Comparison of ENCODE assay signal across 1 cellular context in the genomic region with DNA sequence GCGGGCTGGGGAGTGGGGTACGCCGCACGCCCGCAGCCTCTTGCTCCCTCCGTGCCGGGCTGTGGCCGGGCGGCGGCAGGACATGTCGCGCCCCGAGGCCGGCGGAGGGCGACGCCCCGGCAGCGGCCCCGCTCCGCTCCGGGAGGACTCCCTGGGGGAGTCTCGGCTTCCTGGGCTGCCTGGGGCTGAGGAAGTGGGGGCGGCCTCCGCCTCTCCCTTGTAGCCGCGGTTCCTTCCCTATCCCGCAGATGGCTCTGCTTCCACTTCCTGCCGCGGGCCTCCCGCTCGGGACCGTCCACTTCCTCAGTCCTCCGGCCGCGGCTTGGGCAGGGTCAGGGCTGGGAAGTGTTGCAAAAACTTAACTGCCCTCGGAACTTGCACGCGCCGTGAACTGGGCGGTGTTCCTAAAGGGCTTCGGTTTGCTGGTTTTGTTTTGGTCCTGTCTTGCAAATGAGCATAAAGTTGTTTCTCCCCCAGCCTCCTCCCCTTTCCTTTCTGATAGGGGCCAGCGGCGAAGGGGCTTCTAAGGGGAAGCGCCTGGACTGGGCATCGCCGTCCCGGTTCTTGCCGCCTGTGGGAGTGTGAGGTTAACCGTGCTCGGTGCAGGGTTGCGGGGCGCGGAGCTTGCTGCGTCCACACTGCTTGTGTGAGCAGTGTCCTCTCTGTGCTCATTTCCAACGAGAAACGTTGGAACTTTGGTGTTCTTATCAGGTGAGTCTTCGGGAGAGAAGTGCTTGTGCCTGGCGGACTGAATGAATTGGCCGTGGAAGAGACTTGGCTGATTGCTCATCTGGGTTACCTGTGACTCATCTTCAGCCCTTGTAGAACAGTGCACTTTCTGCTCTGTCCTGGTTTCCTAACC.
A peak's percentile ranks its signal among the peaks of the same experiment; 100 is the strongest.
TF ChIP-seq lines count a peak whose summit lies in the region.

No MANE protein-coding gene starts in this region.

TF ChIP-seq in HepG2, 621 proteins besides CTCF, POLR2A, EP300 and RAD21 (continues in another document):
- TF ChIP-seq, protein P1, sequence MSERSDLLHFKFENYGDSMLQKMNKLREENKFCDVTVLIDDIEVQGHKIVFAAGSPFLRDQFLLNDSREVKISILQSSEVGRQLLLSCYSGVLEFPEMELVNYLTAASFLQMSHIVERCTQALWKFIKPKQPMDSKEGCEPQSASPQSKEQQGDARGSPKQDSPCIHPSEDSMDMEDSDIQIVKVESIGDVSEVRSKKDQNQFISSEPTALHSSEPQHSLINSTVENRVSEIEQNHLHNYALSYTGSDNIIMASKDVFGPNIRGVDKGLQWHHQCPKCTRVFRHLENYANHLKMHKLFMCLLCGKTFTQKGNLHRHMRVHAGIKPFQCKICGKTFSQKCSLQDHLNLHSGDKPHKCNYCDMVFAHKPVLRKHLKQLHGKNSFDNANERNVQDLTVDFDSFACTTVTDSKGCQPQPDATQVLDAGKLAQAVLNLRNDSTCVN (CRISPR knock-in tag; IDR thresholded peaks at IDR 0.05; ENCODE audit: borderline replicate concordance), result 0 out of 2 replicates have a peak, but pooled peaks have one; percentile 49
- TF ChIP-seq FOXO1 (CRISPR knock-in tag; IDR thresholded peaks at IDR 0.05), result 0 out of 2 replicates have a peak, but pooled peaks have one; percentile 20
- TF ChIP-seq ZBTB8A (CRISPR knock-in tag; IDR thresholded peaks at IDR 0.05; ENCODE audit: borderline replicate concordance, low read depth), result no peak
- TF ChIP-seq PITX1 (CRISPR knock-in tag; IDR thresholded peaks at IDR 0.05), result peak; percentile 81
- peak; percentile 15; the same call in 1 of the 2 replicates for TF ChIP-seq HMG20B (CRISPR knock-in tag; conservative IDR thresholded peaks at IDR 0.05)
- TF ChIP-seq RNF2 (conservative IDR thresholded peaks at IDR 0.05; ENCODE audit: low read depth), result no peak
- TF ChIP-seq, protein P2, sequence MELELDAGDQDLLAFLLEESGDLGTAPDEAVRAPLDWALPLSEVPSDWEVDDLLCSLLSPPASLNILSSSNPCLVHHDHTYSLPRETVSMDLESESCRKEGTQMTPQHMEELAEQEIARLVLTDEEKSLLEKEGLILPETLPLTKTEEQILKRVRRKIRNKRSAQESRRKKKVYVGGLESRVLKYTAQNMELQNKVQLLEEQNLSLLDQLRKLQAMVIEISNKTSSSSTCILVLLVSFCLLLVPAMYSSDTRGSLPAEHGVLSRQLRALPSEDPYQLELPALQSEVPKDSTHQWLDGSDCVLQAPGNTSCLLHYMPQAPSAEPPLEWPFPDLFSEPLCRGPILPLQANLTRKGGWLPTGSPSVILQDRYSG (CRISPR knock-in tag; IDR thresholded peaks at IDR 0.05), result 0 out of 2 replicates have a peak, but pooled peaks have one; percentile 50
- no peak for TF ChIP-seq ZSCAN31 (CRISPR knock-in tag; IDR thresholded peaks at IDR 0.05; ENCODE audit: low read depth)
- TF ChIP-seq, protein P3, sequence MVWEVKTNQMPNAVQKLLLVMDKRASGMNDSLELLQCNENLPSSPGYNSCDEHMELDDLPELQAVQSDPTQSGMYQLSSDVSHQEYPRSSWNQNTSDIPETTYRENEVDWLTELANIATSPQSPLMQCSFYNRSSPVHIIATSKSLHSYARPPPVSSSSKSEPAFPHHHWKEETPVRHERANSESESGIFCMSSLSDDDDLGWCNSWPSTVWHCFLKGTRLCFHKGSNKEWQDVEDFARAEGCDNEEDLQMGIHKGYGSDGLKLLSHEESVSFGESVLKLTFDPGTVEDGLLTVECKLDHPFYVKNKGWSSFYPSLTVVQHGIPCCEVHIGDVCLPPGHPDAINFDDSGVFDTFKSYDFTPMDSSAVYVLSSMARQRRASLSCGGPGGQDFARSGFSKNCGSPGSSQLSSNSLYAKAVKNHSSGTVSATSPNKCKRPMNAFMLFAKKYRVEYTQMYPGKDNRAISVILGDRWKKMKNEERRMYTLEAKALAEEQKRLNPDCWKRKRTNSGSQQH (CRISPR knock-in tag; IDR thresholded peaks at IDR 0.05; ENCODE audit: low read depth), result 0 out of 2 replicates have a peak, but pooled peaks have one; percentile 63
- TF ChIP-seq, protein P4, sequence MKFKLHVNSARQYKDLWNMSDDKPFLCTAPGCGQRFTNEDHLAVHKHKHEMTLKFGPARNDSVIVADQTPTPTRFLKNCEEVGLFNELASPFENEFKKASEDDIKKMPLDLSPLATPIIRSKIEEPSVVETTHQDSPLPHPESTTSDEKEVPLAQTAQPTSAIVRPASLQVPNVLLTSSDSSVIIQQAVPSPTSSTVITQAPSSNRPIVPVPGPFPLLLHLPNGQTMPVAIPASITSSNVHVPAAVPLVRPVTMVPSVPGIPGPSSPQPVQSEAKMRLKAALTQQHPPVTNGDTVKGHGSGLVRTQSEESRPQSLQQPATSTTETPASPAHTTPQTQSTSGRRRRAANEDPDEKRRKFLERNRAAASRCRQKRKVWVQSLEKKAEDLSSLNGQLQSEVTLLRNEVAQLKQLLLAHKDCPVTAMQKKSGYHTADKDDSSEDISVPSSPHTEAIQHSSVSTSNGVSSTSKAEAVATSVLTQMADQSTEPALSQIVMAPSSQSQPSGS (CRISPR knock-in tag; IDR thresholded peaks at IDR 0.05), result peak; percentile 51; the same call in 1 of the 2 replicates
- TF ChIP-seq ZNF670 (CRISPR knock-in tag; IDR thresholded peaks at IDR 0.05; ENCODE audit: borderline replicate concordance), result peak; percentile 87; the same call in 1 of the 2 replicates
- peak; percentile 79 for TF ChIP-seq PHF8 (CRISPR knock-in tag; IDR thresholded peaks at IDR 0.05)
- TF ChIP-seq MAFK (conservative IDR thresholded peaks at IDR 0.05 in 1 of 2, IDR thresholded peaks at IDR 0.05 in 1 of 2; ENCODE audit: low read length in 2 of 2), result no peak
- TF ChIP-seq MED1 (CRISPR knock-in tag; IDR thresholded peaks at IDR 0.05), result no peak
- TF ChIP-seq, protein P5, sequence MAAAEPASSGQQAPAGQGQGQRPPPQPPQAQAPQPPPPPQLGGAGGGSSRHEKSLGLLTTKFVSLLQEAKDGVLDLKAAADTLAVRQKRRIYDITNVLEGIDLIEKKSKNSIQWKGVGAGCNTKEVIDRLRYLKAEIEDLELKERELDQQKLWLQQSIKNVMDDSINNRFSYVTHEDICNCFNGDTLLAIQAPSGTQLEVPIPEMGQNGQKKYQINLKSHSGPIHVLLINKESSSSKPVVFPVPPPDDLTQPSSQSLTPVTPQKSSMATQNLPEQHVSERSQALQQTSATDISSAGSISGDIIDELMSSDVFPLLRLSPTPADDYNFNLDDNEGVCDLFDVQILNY (CRISPR knock-in tag; conservative IDR thresholded peaks at IDR 0.05), result 0 out of 2 replicates have a peak, but pooled peaks have one; percentile 8
- TF ChIP-seq ZNF563 (CRISPR knock-in tag; IDR thresholded peaks at IDR 0.05), result no peak
- TF ChIP-seq, protein P6, sequence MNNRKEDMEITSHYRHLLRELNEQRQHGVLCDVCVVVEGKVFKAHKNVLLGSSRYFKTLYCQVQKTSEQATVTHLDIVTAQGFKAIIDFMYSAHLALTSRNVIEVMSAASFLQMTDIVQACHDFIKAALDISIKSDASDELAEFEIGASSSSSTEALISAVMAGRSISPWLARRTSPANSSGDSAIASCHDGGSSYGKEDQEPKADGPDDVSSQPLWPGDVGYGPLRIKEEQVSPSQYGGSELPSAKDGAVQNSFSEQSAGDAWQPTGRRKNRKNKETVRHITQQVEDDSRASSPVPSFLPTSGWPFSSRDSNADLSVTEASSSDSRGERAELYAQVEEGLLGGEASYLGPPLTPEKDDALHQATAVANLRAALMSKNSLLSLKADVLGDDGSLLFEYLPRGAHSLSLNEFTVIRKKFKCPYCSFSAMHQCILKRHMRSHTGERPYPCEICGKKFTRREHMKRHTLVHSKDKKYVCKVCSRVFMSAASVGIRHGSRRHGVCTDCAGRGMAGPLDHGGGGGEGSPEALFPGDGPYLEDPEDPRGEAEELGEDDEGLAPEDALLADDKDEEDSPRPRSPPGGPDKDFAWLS (CRISPR knock-in tag; IDR thresholded peaks at IDR 0.05; ENCODE audit: borderline replicate concordance), result no peak
- TF ChIP-seq, protein P7, sequence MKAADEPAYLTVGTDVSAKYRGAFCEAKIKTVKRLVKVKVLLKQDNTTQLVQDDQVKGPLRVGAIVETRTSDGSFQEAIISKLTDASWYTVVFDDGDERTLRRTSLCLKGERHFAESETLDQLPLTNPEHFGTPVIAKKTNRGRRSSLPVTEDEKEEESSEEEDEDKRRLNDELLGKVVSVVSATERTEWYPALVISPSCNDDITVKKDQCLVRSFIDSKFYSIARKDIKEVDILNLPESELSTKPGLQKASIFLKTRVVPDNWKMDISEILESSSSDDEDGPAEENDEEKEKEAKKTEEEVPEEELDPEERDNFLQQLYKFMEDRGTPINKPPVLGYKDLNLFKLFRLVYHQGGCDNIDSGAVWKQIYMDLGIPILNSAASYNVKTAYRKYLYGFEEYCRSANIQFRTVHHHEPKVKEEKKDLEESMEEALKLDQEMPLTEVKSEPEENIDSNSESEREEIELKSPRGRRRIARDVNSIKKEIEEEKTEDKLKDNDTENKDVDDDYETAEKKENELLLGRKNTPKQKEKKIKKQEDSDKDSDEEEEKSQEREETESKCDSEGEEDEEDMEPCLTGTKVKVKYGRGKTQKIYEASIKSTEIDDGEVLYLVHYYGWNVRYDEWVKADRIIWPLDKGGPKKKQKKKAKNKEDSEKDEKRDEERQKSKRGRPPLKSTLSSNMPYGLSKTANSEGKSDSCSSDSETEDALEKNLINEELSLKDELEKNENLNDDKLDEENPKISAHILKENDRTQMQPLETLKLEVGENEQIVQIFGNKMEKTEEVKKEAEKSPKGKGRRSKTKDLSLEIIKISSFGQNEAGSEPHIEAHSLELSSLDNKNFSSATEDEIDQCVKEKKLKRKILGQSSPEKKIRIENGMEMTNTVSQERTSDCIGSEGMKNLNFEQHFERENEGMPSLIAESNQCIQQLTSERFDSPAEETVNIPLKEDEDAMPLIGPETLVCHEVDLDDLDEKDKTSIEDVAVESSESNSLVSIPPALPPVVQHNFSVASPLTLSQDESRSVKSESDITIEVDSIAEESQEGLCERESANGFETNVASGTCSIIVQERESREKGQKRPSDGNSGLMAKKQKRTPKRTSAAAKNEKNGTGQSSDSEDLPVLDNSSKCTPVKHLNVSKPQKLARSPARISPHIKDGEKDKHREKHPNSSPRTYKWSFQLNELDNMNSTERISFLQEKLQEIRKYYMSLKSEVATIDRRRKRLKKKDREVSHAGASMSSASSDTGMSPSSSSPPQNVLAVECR (CRISPR knock-in tag; IDR thresholded peaks at IDR 0.05; ENCODE audit: borderline replicate concordance), result peak; percentile 72; the same call in 1 of the 2 replicates
- TF ChIP-seq, protein P8, sequence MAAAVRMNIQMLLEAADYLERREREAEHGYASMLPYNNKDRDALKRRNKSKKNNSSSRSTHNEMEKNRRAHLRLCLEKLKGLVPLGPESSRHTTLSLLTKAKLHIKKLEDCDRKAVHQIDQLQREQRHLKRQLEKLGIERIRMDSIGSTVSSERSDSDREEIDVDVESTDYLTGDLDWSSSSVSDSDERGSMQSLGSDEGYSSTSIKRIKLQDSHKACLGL (CRISPR knock-in tag; IDR thresholded peaks at IDR 0.05), result peak; percentile 52; the same call in 1 of the 2 replicates
- 0 out of 2 replicates have a peak, but pooled peaks have one; percentile 22 for TF ChIP-seq WIZ (CRISPR knock-in tag; IDR thresholded peaks at IDR 0.05)
- peak; percentile 93; the same call in 1 of the 2 replicates for TF ChIP-seq PRMT3 (CRISPR knock-in tag; IDR thresholded peaks at IDR 0.05; ENCODE audit: borderline replicate concordance, low read depth)
- TF ChIP-seq ZNF24 (IDR thresholded peaks at IDR 0.05), result no peak
- TF ChIP-seq ZNF460 (CRISPR knock-in tag; IDR thresholded peaks at IDR 0.05; ENCODE audit: borderline replicate concordance), result no peak
- peak; percentile 54; the same call in 1 of the 2 replicates for TF ChIP-seq ZNF556 (CRISPR knock-in tag; IDR thresholded peaks at IDR 0.05; ENCODE audit: borderline replicate concordance)
- no peak for TF ChIP-seq PRPF4 (IDR thresholded peaks at IDR 0.05; ENCODE audit: low read depth, low read length, poor library complexity, severe bottlenecking)
- TF ChIP-seq TAF1 (CRISPR knock-in tag; IDR thresholded peaks at IDR 0.05), result peak; percentile 57
- TF ChIP-seq, protein P9, sequence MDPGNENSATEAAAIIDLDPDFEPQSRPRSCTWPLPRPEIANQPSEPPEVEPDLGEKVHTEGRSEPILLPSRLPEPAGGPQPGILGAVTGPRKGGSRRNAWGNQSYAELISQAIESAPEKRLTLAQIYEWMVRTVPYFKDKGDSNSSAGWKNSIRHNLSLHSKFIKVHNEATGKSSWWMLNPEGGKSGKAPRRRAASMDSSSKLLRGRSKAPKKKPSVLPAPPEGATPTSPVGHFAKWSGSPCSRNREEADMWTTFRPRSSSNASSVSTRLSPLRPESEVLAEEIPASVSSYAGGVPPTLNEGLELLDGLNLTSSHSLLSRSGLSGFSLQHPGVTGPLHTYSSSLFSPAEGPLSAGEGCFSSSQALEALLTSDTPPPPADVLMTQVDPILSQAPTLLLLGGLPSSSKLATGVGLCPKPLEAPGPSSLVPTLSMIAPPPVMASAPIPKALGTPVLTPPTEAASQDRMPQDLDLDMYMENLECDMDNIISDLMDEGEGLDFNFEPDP (CRISPR knock-in tag; conservative IDR thresholded peaks at IDR 0.05), result no peak; the same call in 1 of the 2 replicates
- TF ChIP-seq ZNF225 (CRISPR knock-in tag; IDR thresholded peaks at IDR 0.05), result peak; percentile 55; the same call in 1 of the 2 replicates
- peak; percentile 7 for TF ChIP-seq HNRNPK (IDR thresholded peaks at IDR 0.05; ENCODE audit: low read depth, low read length, poor library complexity, severe bottlenecking)
- TF ChIP-seq, protein P10, sequence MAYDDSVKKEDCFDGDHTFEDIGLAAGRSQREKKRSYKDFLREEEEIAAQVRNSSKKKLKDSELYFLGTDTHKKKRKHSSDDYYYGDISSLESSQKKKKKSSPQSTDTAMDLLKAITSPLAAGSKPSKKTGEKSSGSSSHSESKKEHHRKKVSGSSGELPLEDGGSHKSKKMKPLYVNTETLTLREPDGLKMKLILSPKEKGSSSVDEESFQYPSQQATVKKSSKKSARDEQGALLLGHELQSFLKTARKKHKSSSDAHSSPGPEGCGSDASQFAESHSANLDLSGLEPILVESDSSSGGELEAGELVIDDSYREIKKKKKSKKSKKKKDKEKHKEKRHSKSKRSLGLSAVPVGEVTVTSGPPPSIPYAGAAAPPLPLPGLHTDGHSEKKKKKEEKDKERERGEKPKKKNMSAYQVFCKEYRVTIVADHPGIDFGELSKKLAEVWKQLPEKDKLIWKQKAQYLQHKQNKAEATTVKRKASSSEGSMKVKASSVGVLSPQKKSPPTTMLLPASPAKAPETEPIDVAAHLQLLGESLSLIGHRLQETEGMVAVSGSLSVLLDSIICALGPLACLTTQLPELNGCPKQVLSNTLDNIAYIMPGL (CRISPR knock-in tag; IDR thresholded peaks at IDR 0.05; ENCODE audit: borderline replicate concordance in 1 of 2, low read depth in 1 of 2), result peak; percentile 2 to 93; a peak in 3 of 4 replicates
- TF ChIP-seq, protein P11, sequence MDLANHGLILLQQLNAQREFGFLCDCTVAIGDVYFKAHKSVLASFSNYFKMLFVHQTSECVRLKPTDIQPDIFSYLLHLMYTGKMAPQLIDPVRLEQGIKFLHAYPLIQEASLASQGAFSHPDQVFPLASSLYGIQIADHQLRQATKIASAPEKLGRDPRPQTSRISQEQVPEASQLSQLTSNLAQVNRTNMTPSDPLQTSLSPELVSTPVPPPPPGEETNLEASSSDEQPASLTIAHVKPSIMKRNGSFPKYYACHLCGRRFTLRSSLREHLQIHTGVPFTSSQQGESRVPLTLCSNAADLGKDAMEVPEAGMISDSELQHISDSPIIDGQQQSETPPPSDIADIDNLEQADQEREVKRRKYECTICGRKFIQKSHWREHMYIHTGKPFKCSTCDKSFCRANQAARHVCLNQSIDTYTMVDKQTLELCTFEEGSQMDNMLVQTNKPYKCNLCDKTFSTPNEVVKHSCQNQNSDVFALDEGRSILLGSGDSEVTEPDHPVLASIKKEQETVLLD (CRISPR knock-in tag; IDR thresholded peaks at IDR 0.05; ENCODE audit: low read depth), result peak; percentile 78; the same call in 1 of the 2 replicates
- peak; percentile 52; the same call in 1 of the 2 replicates for TF ChIP-seq ZNF598 (CRISPR knock-in tag; IDR thresholded peaks at IDR 0.05; ENCODE audit: borderline replicate concordance)
- TF ChIP-seq SATB2 (CRISPR knock-in tag; IDR thresholded peaks at IDR 0.05), result 0 out of 2 replicates have a peak, but pooled peaks have one; percentile 67
- TF ChIP-seq ZNF44 (CRISPR knock-in tag; IDR thresholded peaks at IDR 0.05), result peak; percentile 83
- no peak for TF ChIP-seq ZNF547 (CRISPR knock-in tag; IDR thresholded peaks at IDR 0.05)
